Comparison of ENCODE assay signal across 19 cellular contexts in the genomic region with DNA sequence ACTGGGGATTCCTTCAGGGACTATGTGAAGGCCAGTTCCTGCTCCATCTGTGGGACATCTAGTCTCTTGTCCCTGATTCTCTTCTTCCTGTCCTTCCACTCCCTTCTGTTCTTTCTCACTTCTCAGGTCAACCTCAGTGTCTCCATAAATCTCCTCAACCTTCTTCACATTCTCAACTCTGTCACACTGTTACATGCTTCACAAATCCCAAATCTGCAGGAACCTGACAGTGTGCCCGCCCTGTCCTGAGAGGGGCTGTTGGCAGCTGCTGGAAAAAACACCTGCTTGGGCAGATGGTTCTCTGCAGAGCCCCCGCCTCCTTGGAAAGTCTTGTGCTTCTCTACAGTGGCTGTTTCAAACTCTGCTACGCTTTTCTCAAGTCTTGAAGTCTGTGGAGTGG.
"Had no signal": no experiment of that assay in that cellular context is flagged by ENCODE, and none has a peak within 500 bp of the region (broad histone marks: within the 10 kb centered on the region; RNA-seq: fewer than 3 reads in every experiment).

No MANE protein-coding gene starts in this region.

- DNase-seq: effector CD8-positive, alpha-beta T cell; effector memory CD8-positive, alpha-beta T cell; endodermal cell; erythroblast; foreskin keratinocyte; heart left ventricle; hypothalamus; immature natural killer cell; islet precursor cell; kidney; kidney glomerular epithelial cell; left colon; left lung; left ventricle myocardium superior; lower lobe of right lung; mesenchymal stem cell; mucosa of descending colon; naive B cell; naive thymus-derived CD8-positive, alpha-beta T cell had no signal
